ENCODE assay signal across 31 cellular contexts in the genomic region with DNA sequence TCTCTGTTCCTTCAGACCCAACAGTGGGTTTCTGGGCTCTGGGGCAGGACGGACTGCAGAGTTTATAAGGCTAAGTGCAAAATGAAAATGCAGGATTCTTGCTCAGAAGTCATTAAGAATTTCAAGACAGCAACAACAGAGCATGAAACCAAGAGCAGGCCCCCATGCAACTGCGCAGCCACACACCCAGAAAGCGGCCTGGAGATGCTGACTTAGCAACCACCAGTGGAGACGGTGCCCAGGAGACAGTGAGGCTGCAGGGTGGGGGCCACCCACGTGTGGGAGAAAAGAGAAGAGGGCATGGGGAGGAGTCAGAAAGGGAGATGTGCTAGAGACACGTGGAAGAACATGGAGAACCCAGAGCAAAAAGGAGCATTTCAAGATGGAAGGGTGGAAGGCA.
"Had no signal": no experiment of that assay in that cellular context is flagged by ENCODE, and none has a peak within 500 bp of the region (broad histone marks: within the 10 kb centered on the region; RNA-seq: fewer than 3 reads in every experiment).

No MANE protein-coding gene starts in this region.

- H3K4me3 ChIP-seq: adrenal gland, body of pancreas, breast epithelium, Peyer's patch had no signal

- H3K27me3 ChIP-seq: adrenal gland, body of pancreas, breast epithelium, Peyer's patch had no signal

- H3K4me1 ChIP-seq: adrenal gland, body of pancreas, breast epithelium, Peyer's patch had no signal

- FAIRE-seq: astrocyte had no signal

- DNase-seq: activated B cell treated with CpG ODN at 0.5 μM for 24 hours; activated CD4-positive, alpha-beta memory T cell treated with anti-CD3 and anti-CD28 coated beads for 36 hours; activated CD4-positive, alpha-beta T cell treated with anti-CD3 and anti-CD28 coated beads for 4 hours; activated CD4-positive, alpha-beta T cell treated with anti-CD3 and anti-CD28 coated beads, Interleukin-2, amount 50 U/mL, for 1 hour; activated CD4-positive, CD25-positive, alpha-beta regulatory T cell treated with anti-CD3 and anti-CD28 coated beads, Interleukin-2, amount 50 U/mL, for 72 hours; activated CD8-positive, alpha-beta memory T cell treated with anti-CD3 and anti-CD28 coated beads, Interleukin-2, amount 50 U/mL, for 4 hours; activated gamma-delta T cell treated with Interleukin-2 at 50 U/mL for 16 hours; activated naive CD4-positive, alpha-beta T cell treated with anti-CD3 and anti-CD28 coated beads for 36 hours; activated T-cell treated with anti-CD3 and anti-CD28 coated beads for 4 hours; activated T-cell treated with anti-CD3 and anti-CD28 coated beads, Interleukin-2, amount 50 U/mL, for 4 hours; adrenal gland; body of pancreas; NCI-H1105; NCI-H1436; NCI-H1694; NCI-H1930; NCI-H2081 treated with DMSO at 0.1 percent for 48 hours; NCI-H226; NCI-H524 treated with DMSO at 0.1 percent for 48 hours; NK-92 treated with Interleukin-12 subunit alpha and Interleukin-12 subunit beta, amount 100 ng/mL, for 24 hours; PC-3; Peyer's patch; SIG-M5; SW 1271; T-helper 1 cell; T-helper 2 cell; T-helper 9 cell had no signal

- H3K9me3 ChIP-seq: adrenal gland, body of pancreas, breast epithelium, Peyer's patch had no signal

- H3K27ac ChIP-seq: adrenal gland, body of pancreas, breast epithelium, Peyer's patch, RWPE1, VCaP had no signal

- H3K36me3 ChIP-seq: adrenal gland, breast epithelium, Peyer's patch had no signal
